In the genomic region with DNA sequence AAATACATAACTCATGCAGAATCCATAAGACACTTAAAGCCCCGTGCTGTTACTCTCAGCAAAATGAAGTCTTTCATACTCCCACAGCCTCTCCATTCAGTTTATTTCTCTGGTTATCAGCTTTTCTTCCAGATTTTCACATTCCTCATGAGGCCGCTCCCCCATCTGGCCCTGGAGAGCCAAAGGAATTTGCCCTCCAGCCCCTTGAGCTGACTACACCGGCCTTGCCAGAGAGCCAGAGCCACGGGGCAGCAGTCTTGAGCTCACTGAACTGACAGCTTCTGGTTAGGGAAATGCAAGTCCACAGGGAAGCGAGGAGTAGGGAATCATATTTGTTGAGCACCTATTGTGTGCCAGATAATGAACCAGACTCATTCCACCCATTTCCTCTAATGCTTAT, we compare ENCODE assay signal across 11 cellular contexts.
DNase-seq lines count a peak whose midpoint lies in the region; ATAC-seq and TF ChIP-seq lines count a peak whose summit lies in the region.
"Had no signal": no experiment of that assay in that cellular context is flagged by ENCODE, and none has a peak within 500 bp of the region (broad histone marks: within the 10 kb centered on the region; RNA-seq: fewer than 3 reads in every experiment).

No MANE protein-coding gene starts in this region.

- peaks cover 4% of the 10 kb centered on the region for H3K27me3 ChIP-seq in BJ (ENCODE audit: control insufficient read depth, insufficient read depth, low read length)
- peaks cover 0 to 27% (median 0%) of the 10 kb centered on the region in 7 donors for H3K27me3 ChIP-seq in spleen (replicated peaks in 1 of 7)
- no peaks in the 10 kb centered on the region for H3K27me3 ChIP-seq in CD8-positive, alpha-beta T cell (ENCODE audit: insufficient read depth, low read length)

- POLR2A ChIA-PET in BJ (lab: Charles Lee), result no interaction called here
- POLR2A ChIA-PET in CD8-positive, alpha-beta T cell (lab: Charles Lee), result no interaction called here

- TF ChIP-seq POLR2A in spleen (IDR thresholded peaks at IDR 0.05), result no peak

- TF ChIP-seq CTCF in BJ (IDR thresholded peaks at IDR 0.05; ENCODE audit: insufficient read depth, low read depth, low read length) (0 out of 2 replicates have a peak, but pooled peaks have one; percentile 7), nephron progenitor cell (IDR thresholded peaks at IDR 0.05) (no peak), spleen (IDR thresholded peaks at IDR 0.05 in 8 of 11, conservative IDR thresholded peaks at IDR 0.05 in 3 of 11) (no peak)
- no peak for TF ChIP-seq CTCF in CD8-positive, alpha-beta T cell (IDR thresholded peaks at IDR 0.05)

- H3K4me3 Mint-ChIP-seq in nephron progenitor cell, result no peak overlapping the region
- H3K4me3 Mint-ChIP-seq in CD8-positive, alpha-beta T cell, result no peak overlapping the region

- H3K9me3 Mint-ChIP-seq in nephron progenitor cell, result no peaks in the 10 kb centered on the region
- H3K9me3 Mint-ChIP-seq in CD8-positive, alpha-beta T cell, result no peaks in the 10 kb centered on the region
- H3K9me3 Mint-ChIP-seq: CD14-positive monocyte had no signal

- H3K36me3 Mint-ChIP-seq in nephron progenitor cell (ENCODE audit: low read depth), result no peaks in the 10 kb centered on the region
- H3K36me3 Mint-ChIP-seq in CD8-positive, alpha-beta T cell, result no peaks in the 10 kb centered on the region
- H3K36me3 Mint-ChIP-seq: CD14-positive monocyte had no signal

- CTCF ChIA-PET in BJ (lab: Yijun Ruan, JAX), result interaction anchor here (1.1 to 3.3 kb wide), 6 partner anchors 9 to 912 kb away, joined by 3 to 16 read pairs (median 8); a partner anchor contains a TSS
- CTCF ChIA-PET in CD8-positive, alpha-beta T cell (lab: Charles Lee), result interaction anchor here (1.3 kb wide), 1 partner anchor 19 kb away, joined by 3 read pairs; no protein-coding TSS in a partner anchor

- H3K27ac Mint-ChIP-seq in nephron progenitor cell, result no peak overlapping the region
- H3K27ac Mint-ChIP-seq in CD8-positive, alpha-beta T cell, result no peak overlapping the region
- H3K27ac Mint-ChIP-seq: CD14-positive monocyte had no signal

- peaks cover 44% of the 10 kb centered on the region for H3K27me3 Mint-ChIP-seq in nephron progenitor cell (ENCODE audit: low read depth, poor library complexity)
- H3K27me3 Mint-ChIP-seq in CD8-positive, alpha-beta T cell (ENCODE audit: low read depth), result peaks cover 6% of the 10 kb centered on the region

- H3K36me3 ChIP-seq in BJ (ENCODE audit: control insufficient read depth, insufficient read depth, low read length), result no peaks in the 10 kb centered on the region
- H3K36me3 ChIP-seq in spleen, result no peaks in the 10 kb centered on the region
- H3K36me3 ChIP-seq in CD8-positive, alpha-beta T cell (ENCODE audit: insufficient read depth, low read length), result no peaks in the 10 kb centered on the region
- H3K36me3 ChIP-seq: SJSA1 had no signal

- H3K4me3 ChIP-seq in BJ (ENCODE audit: low read depth, low read length), result no peak overlapping the region
- no peak overlapping the region for H3K4me3 ChIP-seq in spleen
- no peak overlapping the region for H3K4me3 ChIP-seq in CD8-positive, alpha-beta T cell (ENCODE audit: low read depth, low read length)
- H3K4me3 ChIP-seq: SJSA1 had no signal

- H3K4me1 ChIP-seq in spleen, result peaks cover 0 to 25% (median 8%) of the 10 kb centered on the region in 6 donors
- H3K4me1 ChIP-seq in CD8-positive, alpha-beta T cell (ENCODE audit: insufficient read depth, low read length), result no peaks in the 10 kb centered on the region
- H3K4me1 ChIP-seq: SJSA1 had no signal

- peaks cover 38% of the 10 kb centered on the region for H3K4me1 Mint-ChIP-seq in nephron progenitor cell
- no peaks in the 10 kb centered on the region for H3K4me1 Mint-ChIP-seq in CD8-positive, alpha-beta T cell (ENCODE audit: low read depth)

- 30 to 49% (median 43%) methylated on average over 5 of the region's 5 CpGs for WGBS in spleen, 5 donors

- intact Hi-C loops in spleen (cut with DNase I; ENCODE audit: low total_unique reads), result no loop called here
- intact Hi-C loops in CD8-positive, alpha-beta T cell (cut with DNase I, micrococcal nuclease), result no loop called here

- no peak for ATAC-seq in HG03025 (IDR thresholded peaks at IDR 0.05; ENCODE audit: low FRiP score, unreplicated experiment)
- ATAC-seq in CD8-positive, alpha-beta T cell, result no peak

- DNase-seq in BJ (ENCODE audit: low read depth) (peak; percentile 19), M059J (ENCODE audit: low read depth) (peak; percentile 94), epidermal melanocyte (ENCODE audit: insufficient read length, low spot score) (peak; percentile 56), nephron progenitor cell (peak; percentile 39), GOT3 (lab: John Stamatoyannopoulos, UW) (no peak), spleen (no peak)
- no peak for DNase-seq in CD8-positive, alpha-beta T cell
- DNase-seq: NCI-H2029 had no signal

- no peaks in the 10 kb centered on the region for H3K9me3 ChIP-seq in spleen
- no peaks in the 10 kb centered on the region for H3K9me3 ChIP-seq in CD8-positive, alpha-beta T cell (ENCODE audit: low read length)
- H3K9me3 ChIP-seq: SJSA1 had no signal

- H3K27ac ChIP-seq in spleen, result peak overlapping the region in 3 of 8 donors; percentile 1 to 64 (median 55)
- H3K27ac ChIP-seq in CD8-positive, alpha-beta T cell (ENCODE audit: low read depth, low read length), result no peak overlapping the region
- H3K27ac ChIP-seq: SJSA1 had no signal

Comparison
In these comparisons a context has a peak if more than half of its experiments do, and no peak if none do; other contexts are left out.
1. DNase-seq: peak in BJ (single experiment), M059J (single experiment), epidermal melanocyte (single experiment) and nephron progenitor cell (single experiment); none in GOT3 (single experiment), spleen (single experiment) and CD8-positive, alpha-beta T cell (0 of 7).